Comparison of ENCODE assay signal across 8 cellular contexts in the genomic region with DNA sequence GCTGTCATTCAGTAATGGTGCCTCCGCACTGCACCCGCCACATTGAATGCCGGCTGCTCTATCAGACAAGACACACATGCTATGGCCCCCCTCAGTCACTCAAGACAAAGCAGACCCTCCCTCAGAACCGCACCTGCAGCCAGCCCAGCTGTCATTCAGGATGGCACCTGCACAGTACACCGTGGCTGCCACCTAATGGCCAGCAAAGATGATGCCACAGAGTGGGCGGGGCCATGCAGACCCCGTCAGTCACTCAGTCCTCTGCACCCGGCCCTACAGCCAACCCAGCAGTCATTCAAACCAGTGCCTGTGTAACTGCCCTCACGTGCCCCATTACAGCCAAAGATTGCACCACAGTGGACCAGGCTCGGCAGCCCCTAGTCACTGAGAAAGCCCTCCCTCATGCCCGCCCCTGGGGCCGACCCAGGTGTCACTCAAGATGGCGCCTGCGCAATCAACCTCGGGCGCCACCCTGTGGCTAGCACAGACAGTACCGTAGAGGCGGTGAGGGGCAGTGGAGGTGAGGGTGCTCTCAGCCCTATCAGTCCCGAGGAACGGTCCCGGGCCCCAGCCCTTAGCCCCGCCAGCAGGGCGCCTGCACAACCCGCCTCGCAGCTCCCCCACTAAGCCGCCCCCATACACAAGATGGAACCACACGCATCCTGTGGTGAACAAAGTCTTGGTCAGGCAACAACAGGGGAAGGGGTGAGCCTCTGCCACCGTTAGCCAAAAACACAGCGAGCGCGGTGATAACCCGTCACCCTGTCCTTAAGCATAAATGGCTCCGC. TPM values are rescaled to one million over a fixed set of nuclear protein-coding genes. Genes with fewer than 3 reads are reported as not detected.
DNase-seq lines count a peak whose midpoint lies in the region; ATAC-seq lines count a peak whose summit lies in the region.

No MANE protein-coding gene starts in this region.

- peaks cover 6 to 9% of the 10 kb centered on the region in 2 donors for H3K4me1 Mint-ChIP-seq in immature natural killer cell

- H3K9ac ChIP-seq in skeletal muscle satellite cell (ENCODE audit: low read depth, low read length) = no peak overlapping the region

- peaks cover 19% of the 10 kb centered on the region for H3K9me3 ChIP-seq in skeletal muscle satellite cell (replicated peaks; ENCODE audit: low read length)

- H3K4me2 ChIP-seq in skeletal muscle satellite cell (ENCODE audit: low read length) = peak overlapping the region; percentile 71

- peaks cover 0 to 13% (median 6%) of the 10 kb centered on the region in 3 donors for H3K36me3 Mint-ChIP-seq in immature natural killer cell

- H3K9me3 Mint-ChIP-seq in immature natural killer cell = peaks cover 16 to 61% (median 47%) of the 10 kb centered on the region in 6 donors

- H3K36me3 ChIP-seq in skeletal muscle satellite cell (ENCODE audit: insufficient read depth, low read length) = no peaks in the 10 kb centered on the region

- no peaks in the 10 kb centered on the region for H3K4me1 ChIP-seq in skeletal muscle satellite cell (ENCODE audit: control insufficient read depth, insufficient read depth, low read length)

- peak; percentile 66 for DNase-seq in H4 (ENCODE audit: low spot score)
- DNase-seq in amygdala (lab: John Stamatoyannopoulos, UW) = peak in 54 of 56 donors; percentile 52 to 92 (median 82)
- no peak for DNase-seq in immature natural killer cell
- DNase-seq in NCI-H2171 (lab: John Stamatoyannopoulos, UW) = no peak

- H3K27me3 Mint-ChIP-seq in immature natural killer cell (ENCODE audit: low read depth in 3 of 3) = peaks cover 7 to 18% (median 12%) of the 10 kb centered on the region in 3 donors

- peak overlapping the region; percentile 55 for H3K4me3 ChIP-seq in iPS-11a (ENCODE audit: low read depth, low read length)
- H3K4me3 ChIP-seq in skeletal muscle satellite cell (ENCODE audit: low read length) = peak overlapping the region; percentile 61

- H3K4me3 Mint-ChIP-seq in immature natural killer cell = peak overlapping the region in 1 of 5 donors; percentile 50

- no peaks in the 10 kb centered on the region for H3K27me3 ChIP-seq in skeletal muscle satellite cell (ENCODE audit: control insufficient read depth, insufficient read depth, low read length)

- ATAC-seq in GM18867 (IDR thresholded peaks at IDR 0.05; ENCODE audit: unreplicated experiment) (no peak), GM21529 (IDR thresholded peaks at IDR 0.05; ENCODE audit: unreplicated experiment) (no peak)

- H3K27ac Mint-ChIP-seq in immature natural killer cell = no peak overlapping the region

RNA-seq across cellular contexts. Expression of a gene that starts 2.4 kb away (rescaled TPM):
- total RNA-seq in H4 (2014; rRNA removed; shearing (Covaris generic)) = 0.90 and 2.8 TPM in 2 replicates
- 0.22 and 0.51 TPM in 2 replicates for total RNA-seq in skeletal muscle satellite cell (2012; rRNA removed)
- polyA plus RNA-seq in immature natural killer cell = not detected

RNA-seq across cellular contexts. Expression of a gene that starts 2.4 kb away (rescaled TPM):
- total RNA-seq in H4 (2014; rRNA removed; shearing (Covaris generic)) = 0.14 and 0.31 TPM in 2 replicates
- total RNA-seq in skeletal muscle satellite cell (2012; rRNA removed) = not detected in 2 replicates
- not detected for polyA plus RNA-seq in immature natural killer cell

Comparison
In these comparisons a context has a peak if more than half of its experiments do, and no peak if none do; other contexts are left out.
1. DNase-seq: peak in H4 (single experiment) and amygdala (54 of 56); none in immature natural killer cell (0 of 3) and NCI-H2171 (single experiment).